ENCODE assay signal across 8 cellular contexts in the genomic region with DNA sequence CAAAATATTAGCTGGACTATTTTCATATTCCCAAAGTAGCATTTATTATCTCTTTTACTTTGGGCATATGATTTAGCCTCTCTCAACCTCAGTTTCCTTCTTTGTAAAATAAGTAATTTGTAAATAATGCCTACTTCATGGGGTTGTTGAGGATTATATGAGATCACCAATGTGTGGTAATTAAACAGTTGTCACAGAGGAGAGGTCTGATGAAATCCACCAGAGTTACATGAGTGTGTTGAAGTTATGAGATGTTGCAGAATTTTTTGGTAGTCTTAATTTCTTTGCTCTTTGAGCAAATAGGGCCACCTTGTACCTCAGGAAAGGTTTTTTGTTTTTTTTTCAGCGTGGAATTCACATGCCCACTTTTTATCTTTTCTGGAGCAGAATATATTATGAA. TPM values are rescaled to one million over a fixed set of nuclear protein-coding genes. Genes with fewer than 3 reads are reported as not detected.
DNase-seq lines count a peak whose midpoint lies in the region; ATAC-seq, FAIRE-seq and TF ChIP-seq lines count a peak whose summit lies in the region.

No MANE protein-coding gene starts in this region.

- peak overlapping the region; percentile 88 for H3K9ac ChIP-seq in iPS-18a (ENCODE audit: low read length)

- CTCF ChIA-PET in activated naive CD4-positive, alpha-beta T cell treated with anti-CD3 and anti-CD28 coated beads for 36 hours (lab: Charles Lee): interaction anchor here (2.1 to 3.5 kb wide), 2 partner anchors 10 to 124 kb away, joined by 5 to 25 read pairs; a partner anchor contains a TSS
- CTCF ChIA-PET in activated CD8-positive, alpha-beta T cell treated with anti-CD3 and anti-CD28 coated beads, Interleukin-2, amount 10 ng/mL, durations not matched to agents 7 days and 5 days (lab: Charles Lee): interaction anchor here (1.2 to 3.7 kb wide), 3 partner anchors 9 to 202 kb away, joined by 4 to 32 read pairs (median 5); a partner anchor contains a TSS

- intact Hi-C loops in activated naive CD4-positive, alpha-beta T cell treated with anti-CD3 and anti-CD28 coated beads for 36 hours (cut with micrococcal nuclease): no loop called here
- intact Hi-C loops in thyroid gland (cut with DNase I): no loop called here

- no peak for ATAC-seq in activated CD8-positive, alpha-beta T cell treated with anti-CD3 and anti-CD28 coated beads, Interleukin-2, amount 10 ng/mL, durations not matched to agents 7 days and 5 days
- ATAC-seq in GM19395 (IDR thresholded peaks at IDR 0.05; ENCODE audit: unreplicated experiment): no peak

- 76 to 93% methylated on average over 1 of the region's 1 CpG for WGBS in thyroid gland, 2 donors

- peaks cover 3% of the 10 kb centered on the region for H3K9me3 Mint-ChIP-seq in activated naive CD4-positive, alpha-beta T cell treated with anti-CD3 and anti-CD28 coated beads for 36 hours
- H3K9me3 Mint-ChIP-seq in activated CD8-positive, alpha-beta T cell treated with anti-CD3 and anti-CD28 coated beads, Interleukin-2, amount 10 ng/mL, durations not matched to agents 7 days and 5 days (ENCODE audit: insufficient read depth): no peaks in the 10 kb centered on the region

- no peaks in the 10 kb centered on the region for H3K27me3 Mint-ChIP-seq in activated naive CD4-positive, alpha-beta T cell treated with anti-CD3 and anti-CD28 coated beads for 36 hours (ENCODE audit: low read depth)
- H3K27me3 Mint-ChIP-seq in activated CD8-positive, alpha-beta T cell treated with anti-CD3 and anti-CD28 coated beads, Interleukin-2, amount 10 ng/mL, durations not matched to agents 7 days and 5 days (ENCODE audit: low read depth): no peaks in the 10 kb centered on the region

- TF ChIP-seq POLR2A in thyroid gland (IDR thresholded peaks at IDR 0.05): no peak

- peaks cover 32% of the 10 kb centered on the region for H3K36me3 Mint-ChIP-seq in activated naive CD4-positive, alpha-beta T cell treated with anti-CD3 and anti-CD28 coated beads for 36 hours (ENCODE audit: low read depth)
- H3K36me3 Mint-ChIP-seq in activated CD8-positive, alpha-beta T cell treated with anti-CD3 and anti-CD28 coated beads, Interleukin-2, amount 10 ng/mL, durations not matched to agents 7 days and 5 days (ENCODE audit: low read depth): peaks cover 32% of the 10 kb centered on the region

- no peaks in the 10 kb centered on the region for H3K4me1 ChIP-seq in iPS-18a (ENCODE audit: control insufficient read depth, low read depth, low read length)
- H3K4me1 ChIP-seq in thyroid gland: no peaks in the 10 kb centered on the region

- H3K4me1 Mint-ChIP-seq in activated naive CD4-positive, alpha-beta T cell treated with anti-CD3 and anti-CD28 coated beads for 36 hours (ENCODE audit: low read depth): peaks cover 17% of the 10 kb centered on the region
- H3K4me1 Mint-ChIP-seq in activated CD8-positive, alpha-beta T cell treated with anti-CD3 and anti-CD28 coated beads, Interleukin-2, amount 10 ng/mL, durations not matched to agents 7 days and 5 days (ENCODE audit: low read depth): peaks cover 21% of the 10 kb centered on the region

- no peak for DNase-seq in activated naive CD4-positive, alpha-beta T cell treated with anti-CD3 and anti-CD28 coated beads for 36 hours
- no peak for DNase-seq in activated naive CD4-positive, alpha-beta T cell (lab: John Stamatoyannopoulos, UW)
- no peak for DNase-seq in activated CD8-positive, alpha-beta T cell treated with anti-CD3 and anti-CD28 coated beads, Interleukin-2, amount 10 ng/mL, durations not matched to agents 7 days and 5 days
- no peak for DNase-seq in thyroid gland
- no peak for DNase-seq in NCI-H69 (lab: John Stamatoyannopoulos, UW)
- DNase-seq in urothelium cell line (ENCODE audit: low spot score): no peak

- POLR2A ChIA-PET in activated CD8-positive, alpha-beta T cell treated with anti-CD3 and anti-CD28 coated beads, Interleukin-2, amount 10 ng/mL, durations not matched to agents 7 days and 5 days (lab: Charles Lee): interaction anchor here (1.2 to 2.1 kb wide), 2 partner anchors 10 to 238 kb away, joined by 4 to 21 read pairs; a partner anchor contains a TSS

- H3K4me3 Mint-ChIP-seq in activated naive CD4-positive, alpha-beta T cell treated with anti-CD3 and anti-CD28 coated beads for 36 hours: peak overlapping the region; percentile 92
- peak overlapping the region; percentile 88 for H3K4me3 Mint-ChIP-seq in activated CD8-positive, alpha-beta T cell treated with anti-CD3 and anti-CD28 coated beads, Interleukin-2, amount 10 ng/mL, durations not matched to agents 7 days and 5 days

- peaks cover 9% of the 10 kb centered on the region for H3K9me3 ChIP-seq in iPS-18a (ENCODE audit: control insufficient read depth, low read depth, low read length)
- no peaks in the 10 kb centered on the region for H3K9me3 ChIP-seq in thyroid gland

- H3K27ac Mint-ChIP-seq in activated naive CD4-positive, alpha-beta T cell treated with anti-CD3 and anti-CD28 coated beads for 36 hours: peak overlapping the region; percentile 95
- peak overlapping the region; percentile 71 for H3K27ac Mint-ChIP-seq in activated CD8-positive, alpha-beta T cell treated with anti-CD3 and anti-CD28 coated beads, Interleukin-2, amount 10 ng/mL, durations not matched to agents 7 days and 5 days

- H3K36me3 ChIP-seq in iPS-18a (ENCODE audit: control insufficient read depth, low read depth, low read length) (peaks cover 27% of the 10 kb centered on the region), thyroid gland (peaks cover 3 to 5% of the 10 kb centered on the region in 2 donors)

- H3K27ac ChIP-seq in iPS-18a (ENCODE audit: low read length) (no peak overlapping the region), thyroid gland (peak overlapping the region in 1 of 3 donors; percentile 90)

- H3K27me3 ChIP-seq in iPS-18a (ENCODE audit: control insufficient read depth, insufficient read depth, low read length): no peaks in the 10 kb centered on the region
- no peaks in the 10 kb centered on the region for H3K27me3 ChIP-seq in thyroid gland

- TF ChIP-seq CTCF in thyroid gland (IDR thresholded peaks at IDR 0.05): no peak

- FAIRE-seq in urothelium cell line (lab: Jason Lieb, UNC): no peak

- peak overlapping the region; percentile 72 for H3K4me3 ChIP-seq in iPS-18a (ENCODE audit: low read length)
- H3K4me3 ChIP-seq in thyroid gland (replicated peaks in 1 of 3): peak overlapping the region in 2 of 3 donors; percentile 43 to 60

RNA-seq across cellular contexts. Expression of a gene that starts 1.4 kb away (rescaled TPM):
- 100 to 1,000 TPM; 363 to 367 TPM for total RNA-seq in activated naive CD4-positive, alpha-beta T cell treated with anti-CD3 and anti-CD28 coated beads for 36 hours
- total RNA-seq in activated CD8-positive, alpha-beta T cell treated with anti-CD3 and anti-CD28 coated beads, Interleukin-2, amount 10 ng/mL, durations not matched to agents 7 days and 5 days: 100 to 1,000 TPM; 329 to 334 TPM
- total RNA-seq in thyroid gland: 100 to 1,000 TPM; 283 to 627 (median 563) TPM

RNA-seq across cellular contexts. Expression of a gene that starts 5.5 kb away (rescaled TPM):
- 10 to 100 TPM; 31.0 to 32.4 TPM for total RNA-seq in activated naive CD4-positive, alpha-beta T cell treated with anti-CD3 and anti-CD28 coated beads for 36 hours
- 10 to 100 TPM; 50.2 to 51.6 TPM for total RNA-seq in activated CD8-positive, alpha-beta T cell treated with anti-CD3 and anti-CD28 coated beads, Interleukin-2, amount 10 ng/mL, durations not matched to agents 7 days and 5 days
- total RNA-seq in thyroid gland: 100 to 1,000 TPM in 3 of 4 donors, 10 to 100 TPM in 1; 85.1 to 156 (median 109) TPM

RNA-seq across cellular contexts. Expression of a gene that starts 9.8 kb away (rescaled TPM):
- total RNA-seq in activated naive CD4-positive, alpha-beta T cell treated with anti-CD3 and anti-CD28 coated beads for 36 hours: 1 to 10 TPM; 5.3 to 5.5 TPM
- total RNA-seq in activated CD8-positive, alpha-beta T cell treated with anti-CD3 and anti-CD28 coated beads, Interleukin-2, amount 10 ng/mL, durations not matched to agents 7 days and 5 days: 1 to 10 TPM; 8.6 to 8.8 TPM
- 10 to 100 TPM; 11.4 to 22.9 (median 14.4) TPM for total RNA-seq in thyroid gland
